8 cellular contexts compared by ENCODE assay signal in the genomic region with DNA sequence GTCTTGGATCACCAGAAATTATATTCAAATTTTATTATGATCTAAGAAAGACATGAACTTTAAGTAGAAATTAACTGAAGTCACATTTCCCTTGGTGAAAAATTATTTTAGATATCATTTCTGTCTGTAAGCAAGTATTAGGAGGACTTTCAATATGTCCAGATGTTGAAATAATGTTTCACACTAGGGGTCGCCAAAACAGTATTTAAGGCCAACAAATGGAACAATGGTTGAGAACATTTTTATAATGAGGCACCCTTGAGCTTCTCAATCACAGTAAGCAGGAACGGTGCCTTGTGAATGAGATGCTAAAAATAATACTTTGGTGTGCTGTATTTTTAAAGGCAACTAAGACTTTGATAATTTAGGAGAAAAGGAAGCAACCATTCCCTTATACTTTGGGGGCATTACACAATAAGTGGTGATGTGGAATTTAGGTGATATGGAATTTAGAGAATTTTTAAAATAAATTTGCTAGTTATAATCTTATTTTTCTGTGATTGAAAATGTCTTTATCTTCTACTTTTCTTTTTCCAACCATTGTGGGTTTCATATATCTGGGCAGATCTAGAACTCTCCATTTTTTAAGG. TPM values are rescaled to one million over a fixed set of nuclear protein-coding genes. Genes with fewer than 3 reads are reported as not detected.
DNase-seq lines count a peak whose midpoint lies in the region; ATAC-seq, FAIRE-seq and TF ChIP-seq lines count a peak whose summit lies in the region.

No MANE protein-coding gene starts in this region.

- H3K4me1 ChIP-seq in PC-3 (ENCODE audit: insufficient read depth, low read length), result no peaks in the 10 kb centered on the region
- peaks cover 27 to 34% of the 10 kb centered on the region in 2 donors for H3K4me1 ChIP-seq in thyroid gland

- no peaks in the 10 kb centered on the region for H3K9me2 ChIP-seq in PC-3 (replicated peaks; ENCODE audit: low read length)

- H3K4me2 ChIP-seq in PC-3 (ENCODE audit: low read length), result no peak overlapping the region

- WGBS in thyroid gland, 2 donors, result 0% methylated on average over 2 of the region's 2 CpGs

- CTCF ChIA-PET in PC-3 (lab: Charles Lee), result interaction anchor here (0.6 to 1.0 kb wide), 4 partner anchors 46 to 377 kb away, joined by 3 to 17 read pairs (median 3); a partner anchor contains a TSS

- no peaks in the 10 kb centered on the region for H3K9me3 ChIP-seq in PC-3 (ENCODE audit: low read length)
- no peaks in the 10 kb centered on the region for H3K9me3 ChIP-seq in thyroid gland

- TF ChIP-seq CTCF in PC-3 (conservative IDR thresholded peaks at IDR 0.05; ENCODE audit: low read depth, low read length) (peak; percentile 80), cardiac fibroblast (IDR thresholded peaks at IDR 0.05; ENCODE audit: low read depth, low read length) (peak; percentile 64), thyroid gland (IDR thresholded peaks at IDR 0.05) (peak in 5 of 6 experiments; percentile 57 to 96 (median 69))

- no peak overlapping the region for H3K27ac ChIP-seq in PC-3 (ENCODE audit: low read length)
- H3K27ac ChIP-seq in thyroid gland, result peak overlapping the region; percentile 82 to 94 (median 83)

- DNase-seq in activated CD8-positive, alpha-beta memory T cell treated with anti-CD3 and anti-CD28 coated beads, Interleukin-2, amount 50 U/mL, for 1 hour (ENCODE audit: extremely low read depth), result peak; percentile 20
- DNase-seq in activated CD8-positive, alpha-beta memory T cell treated with anti-CD3 and anti-CD28 coated beads, Interleukin-2, amount 50 U/mL, for 48 hours, result no peak
- DNase-seq in HTR-8/SVneo (ENCODE audit: insufficient read length, low spot score) (peak; percentile 63), PC-3 (peak; percentile 81), cardiac fibroblast (ENCODE audit: low read depth in 2 of 2) (peak; percentile 89), left kidney (ENCODE audit: low read depth, low spot score) (peak; percentile 86), thyroid gland (peak; percentile 9 to 17)

- TF ChIP-seq POLR2A in thyroid gland (IDR thresholded peaks at IDR 0.05), result no peak

- FAIRE-seq in HTR-8/SVneo (lab: Jason Lieb, UNC), result no peak

- H3K36me3 ChIP-seq in PC-3 (ENCODE audit: low read depth, low read length) (no peaks in the 10 kb centered on the region), thyroid gland (no peaks in the 10 kb centered on the region)

- H3K4me3 ChIP-seq in PC-3 (ENCODE audit: low read length) (no peak overlapping the region), cardiac fibroblast (replicated peaks in 1 of 2; ENCODE audit: low read depth in 2 of 2, low read length in 2 of 2) (no peak overlapping the region), thyroid gland (replicated peaks in 1 of 3) (no peak overlapping the region)

- no peaks in the 10 kb centered on the region for H4K20me1 ChIP-seq in PC-3 (ENCODE audit: low read length)

- peak; percentile 83 for ATAC-seq in GM21367 (IDR thresholded peaks at IDR 0.05; ENCODE audit: unreplicated experiment)
- peak; percentile 79 for ATAC-seq in PC-3

- H3K27me3 ChIP-seq in PC-3 (ENCODE audit: low read length) (no peaks in the 10 kb centered on the region), thyroid gland (no peaks in the 10 kb centered on the region)

- H3F3A ChIP-seq in PC-3 (ENCODE audit: low read length, unreplicated experiment), result no peaks in the 10 kb centered on the region

- H3K79me2 ChIP-seq in PC-3 (ENCODE audit: low read length), result no peaks in the 10 kb centered on the region

- H3K9ac ChIP-seq in PC-3 (ENCODE audit: low read length), result no peak overlapping the region

- no peak overlapping the region for H2AFZ ChIP-seq in PC-3 (ENCODE audit: low read length)

- intact Hi-C loops in PC-3 (cut with micrococcal nuclease), result loop anchor here (1.0 to 5.0 kb wide), 3 partner anchors 114 to 378 kb away; a partner anchor contains a TSS
- intact Hi-C loops in thyroid gland (cut with DNase I), result loop anchor here (5.0 to 10.0 kb wide), 2 partner anchors 107 to 380 kb away; no protein-coding TSS in a partner anchor

- POLR2A ChIA-PET in PC-3 (lab: Charles Lee; ENCODE audit: unreplicated experiment), result no interaction called here

- no TSS peak for BruUV-seq in PC-3 (replicated peaks; lab: Mats Ljungman, UMichigan)

RNA-seq across cellular contexts. Expression of a gene that starts 9.6 kb away (rescaled TPM):
- total RNA-seq in PC-3 (2014; rRNA removed) (124 and 139 TPM in 2 replicates), thyroid gland (100 to 1,000 TPM in 2 of 4 donors, 10 to 100 TPM in 2; 63.1 to 205 (median 133) TPM)

RNA-seq across cellular contexts. Expression of a gene that starts 45.3 kb away (rescaled TPM):
- total RNA-seq in PC-3 (2014; rRNA removed) (1.2 and 1.5 TPM in 2 replicates), thyroid gland (10 to 100 TPM; 23.9 to 61.1 (median 31.8) TPM)
